Comparison of ENCODE assay signal across 38 cellular contexts in genomic region chr13:67158903-67159302, GRCh38.
"Had no signal": no experiment of that assay in that cellular context is flagged by ENCODE, and none has a peak within 500 bp of the region (broad histone marks: within the 10 kb centered on the region; RNA-seq: fewer than 3 reads in every experiment).

No MANE protein-coding gene starts in this region.

- H3K27ac ChIP-seq: ascending aorta, cardiac muscle cell, VCaP had no signal

- H3K27ac Mint-ChIP-seq: activated B cell treated with CpG ODN at 0.5 μM for 24 hours; activated CD4-positive, alpha-beta memory T cell treated with anti-CD3 and anti-CD28 coated beads for 36 hours; activated CD4-positive, alpha-beta T cell treated with anti-CD3 and anti-CD28 coated beads, Interleukin-2, amount 10 ng/mL, durations not matched to agents 24 days and 14 days; activated CD8-positive, alpha-beta T cell treated with anti-CD3 and anti-CD28 coated beads for 36 hours; activated naive CD4-positive, alpha-beta T cell treated with anti-CD3 and anti-CD28 coated beads for 36 hours; activated naive CD8-positive, alpha-beta T cell; activated naive CD8-positive, alpha-beta T cell treated with anti-CD3 and anti-CD28 coated beads, Interleukin-2, amount 10 ng/mL, durations not matched to agents 7 days and 5 days; activated naive CD8-positive, alpha-beta T cell treated with anti-CD3 and anti-CD28 coated beads, Interleukin-2, amount 50 U/mL, for 24 hours; activated T-cell treated with anti-CD3 and anti-CD28 coated beads, Interleukin-2, amount 50 U/mL, for 72 hours; activated T-helper 1 cell treated with anti-CD3 and anti-CD28 coated beads, Interleukin-12 subunit alpha, Interleukin-12 subunit beta, Interleukin-2, Interleukin-4 antibody, amounts not matched to agents 30 ng/mL and 10 ng/mL and 1 ng/mL, durations not matched to agents 14 hours and 24 hours and 36 hours; activated T-helper 17 cell treated with anti-CD3 and anti-CD28 coated beads, Interleukin-2, amount 50 U/mL, for 72 hours; brain; T-helper 1 cell treated with Interleukin-12 subunit alpha and Interleukin-12 subunit beta and Interleukin-4 antibody, amounts not matched to agents 30 μg/mL and 1 μg/mL, for 36 hours; T-helper 2 cell treated with Interferon-gamma antibody and Interleukin-4, amounts not matched to agents 5 μg/mL and 100 μg/mL, for 36 hours had no signal

- H3K4me1 Mint-ChIP-seq: activated B cell treated with CpG ODN at 0.5 μM for 24 hours; activated CD4-positive, alpha-beta T cell treated with anti-CD3 and anti-CD28 coated beads, Interleukin-2, amount 10 ng/mL, durations not matched to agents 24 days and 14 days; activated naive CD8-positive, alpha-beta T cell treated with anti-CD3 and anti-CD28 coated beads, Interleukin-2, amount 10 ng/mL, durations not matched to agents 7 days and 5 days; activated naive CD8-positive, alpha-beta T cell treated with anti-CD3 and anti-CD28 coated beads, Interleukin-2, amount 50 U/mL, for 24 hours; activated T-helper 17 cell treated with anti-CD3 and anti-CD28 coated beads, Interleukin-2, amount 50 U/mL, for 72 hours; brain; central memory CD8-positive, alpha-beta T cell had no signal

- FAIRE-seq: bronchial epithelial cell, TTC549 had no signal

- H3K27me3 Mint-ChIP-seq: activated B cell treated with CpG ODN at 0.5 μM for 24 hours; activated CD4-positive, alpha-beta T cell treated with anti-CD3 and anti-CD28 coated beads, Interleukin-2, amount 10 ng/mL, durations not matched to agents 24 days and 14 days; activated CD8-positive, alpha-beta T cell treated with anti-CD3 and anti-CD28 coated beads for 36 hours; activated naive CD8-positive, alpha-beta T cell; activated naive CD8-positive, alpha-beta T cell treated with anti-CD3 and anti-CD28 coated beads, Interleukin-2, amount 10 ng/mL, durations not matched to agents 7 days and 5 days; activated naive CD8-positive, alpha-beta T cell treated with anti-CD3 and anti-CD28 coated beads, Interleukin-2, amount 50 U/mL, for 24 hours; activated T-helper 17 cell treated with anti-CD3 and anti-CD28 coated beads, Interleukin-2, amount 50 U/mL, for 72 hours; brain; central memory CD8-positive, alpha-beta T cell had no signal

- DNase-seq: activated B cell treated with CpG ODN at 0.5 μM for 24 hours; activated CD4-positive, alpha-beta memory T cell treated with anti-CD3 and anti-CD28 coated beads for 36 hours; activated CD4-positive, alpha-beta T cell treated with anti-CD3 and anti-CD28 coated beads for 4 hours; activated CD4-positive, alpha-beta T cell treated with anti-CD3 and anti-CD28 coated beads, Interleukin-2, amount 10 ng/mL, durations not matched to agents 24 days and 14 days; activated CD4-positive, alpha-beta T cell treated with anti-CD3 and anti-CD28 coated beads, Interleukin-2, amount 50 U/mL, for 1 hour; activated CD4-positive, alpha-beta T cell treated with anti-CD3 and anti-CD28 coated beads, Interleukin-2, amount 50 U/mL, for 4 hours; activated CD4-positive, CD25-positive, alpha-beta regulatory T cell treated with anti-CD3 and anti-CD28 coated beads, Interleukin-2, amount 50 U/mL, for 72 hours; activated CD8-positive, alpha-beta memory T cell treated with anti-CD3 and anti-CD28 coated beads, Interleukin-2, amount 50 U/mL, for 4 hours; activated CD8-positive, alpha-beta T cell treated with anti-CD3 and anti-CD28 coated beads for 36 hours; activated effector memory CD4-positive, alpha-beta T cell treated with anti-CD3 and anti-CD28 coated beads, Interleukin-2, amount 50 U/mL, for 16 hours; activated gamma-delta T cell treated with Interleukin-2 at 50 U/mL for 16 hours; activated naive CD4-positive, alpha-beta T cell; activated naive CD4-positive, alpha-beta T cell treated with anti-CD3 and anti-CD28 coated beads for 36 hours; activated naive CD4-positive, alpha-beta T cell treated with anti-CD3 and anti-CD28 coated beads, Interleukin-2, amount 50 U/mL, for 16 hours; activated naive CD8-positive, alpha-beta T cell treated with anti-CD3 and anti-CD28 coated beads, Interleukin-2, amount 10 ng/mL, durations not matched to agents 7 days and 5 days; activated naive CD8-positive, alpha-beta T cell treated with anti-CD3 and anti-CD28 coated beads, Interleukin-2, amount 50 U/mL, for 24 hours; activated T-cell treated with anti-CD3 and anti-CD28 coated beads for 4 hours; activated T-cell treated with anti-CD3 and anti-CD28 coated beads, Interleukin-2, amount 50 U/mL, for 1 hour; activated T-cell treated with anti-CD3 and anti-CD28 coated beads, Interleukin-2, amount 50 U/mL, for 4 hours; activated T-cell treated with anti-CD3 and anti-CD28 coated beads, Interleukin-2, amount 50 U/mL, for 72 hours; amygdala; anterior cingulate cortex; caudate nucleus; cerebellar nuclear complex; T-helper 2 cell; T-helper 9 cell had no signal

- H3K9me3 Mint-ChIP-seq: activated CD4-positive, alpha-beta memory T cell treated with anti-CD3 and anti-CD28 coated beads for 36 hours; activated CD4-positive, alpha-beta T cell treated with anti-CD3 and anti-CD28 coated beads, Interleukin-2, amount 10 ng/mL, durations not matched to agents 24 days and 14 days; activated CD8-positive, alpha-beta T cell treated with anti-CD3 and anti-CD28 coated beads for 36 hours; activated naive CD4-positive, alpha-beta T cell treated with anti-CD3 and anti-CD28 coated beads for 36 hours; activated naive CD8-positive, alpha-beta T cell treated with anti-CD3 and anti-CD28 coated beads, Interleukin-2, amount 10 ng/mL, durations not matched to agents 7 days and 5 days; activated naive CD8-positive, alpha-beta T cell treated with anti-CD3 and anti-CD28 coated beads, Interleukin-2, amount 50 U/mL, for 24 hours; activated T-cell treated with anti-CD3 and anti-CD28 coated beads, Interleukin-2, amount 50 U/mL, for 4 hours; activated T-cell treated with anti-CD3 and anti-CD28 coated beads, Interleukin-2, amount 50 U/mL, for 72 hours; activated T-helper 1 cell treated with anti-CD3 and anti-CD28 coated beads, Interleukin-12 subunit alpha, Interleukin-12 subunit beta, Interleukin-2, Interleukin-4 antibody, amounts not matched to agents 30 ng/mL and 10 ng/mL and 1 ng/mL, durations not matched to agents 14 hours and 24 hours and 36 hours; activated T-helper 17 cell treated with anti-CD3 and anti-CD28 coated beads, Interleukin-2, amount 50 U/mL, for 72 hours; T-helper 1 cell treated with Interleukin-12 subunit alpha and Interleukin-12 subunit beta and Interleukin-4 antibody, amounts not matched to agents 30 μg/mL and 1 μg/mL, for 36 hours; T-helper 2 cell treated with Interferon-gamma antibody and Interleukin-4, amounts not matched to agents 5 μg/mL and 100 μg/mL, for 36 hours had no signal

- ATAC-seq: activated CD8-positive, alpha-beta T cell treated with anti-CD3 and anti-CD28 coated beads for 36 hours; activated naive CD8-positive, alpha-beta T cell treated with anti-CD3 and anti-CD28 coated beads, Interleukin-2, amount 50 U/mL, for 24 hours; activated T-cell treated with anti-CD3 and anti-CD28 coated beads, Interleukin-2, amount 50 U/mL, for 4 hours; activated T-cell treated with anti-CD3 and anti-CD28 coated beads, Interleukin-2, amount 50 U/mL, for 72 hours; activated T-helper 17 cell treated with anti-CD3 and anti-CD28 coated beads, Interleukin-2, amount 50 U/mL, for 72 hours had no signal

- H3K36me3 ChIP-seq: ascending aorta, cardiac muscle cell had no signal

- H3K9me3 ChIP-seq: ascending aorta had no signal

- H3K4me3 Mint-ChIP-seq: activated B cell treated with CpG ODN at 0.5 μM for 24 hours; activated CD4-positive, alpha-beta memory T cell treated with anti-CD3 and anti-CD28 coated beads for 36 hours; activated CD4-positive, alpha-beta T cell treated with anti-CD3 and anti-CD28 coated beads, Interleukin-2, amount 10 ng/mL, durations not matched to agents 24 days and 14 days; activated CD8-positive, alpha-beta T cell treated with anti-CD3 and anti-CD28 coated beads for 36 hours; activated naive CD4-positive, alpha-beta T cell treated with anti-CD3 and anti-CD28 coated beads for 36 hours; activated naive CD8-positive, alpha-beta T cell; activated naive CD8-positive, alpha-beta T cell treated with anti-CD3 and anti-CD28 coated beads, Interleukin-2, amount 10 ng/mL, durations not matched to agents 7 days and 5 days; activated naive CD8-positive, alpha-beta T cell treated with anti-CD3 and anti-CD28 coated beads, Interleukin-2, amount 50 U/mL, for 24 hours; activated T-cell treated with anti-CD3 and anti-CD28 coated beads, Interleukin-2, amount 50 U/mL, for 4 hours; activated T-cell treated with anti-CD3 and anti-CD28 coated beads, Interleukin-2, amount 50 U/mL, for 72 hours; activated T-helper 1 cell treated with anti-CD3 and anti-CD28 coated beads, Interleukin-12 subunit alpha, Interleukin-12 subunit beta, Interleukin-2, Interleukin-4 antibody, amounts not matched to agents 30 ng/mL and 10 ng/mL and 1 ng/mL, durations not matched to agents 14 hours and 24 hours and 36 hours; activated T-helper 17 cell treated with anti-CD3 and anti-CD28 coated beads, Interleukin-2, amount 50 U/mL, for 72 hours; brain; central memory CD8-positive, alpha-beta T cell; T-helper 1 cell treated with Interleukin-12 subunit alpha and Interleukin-12 subunit beta and Interleukin-4 antibody, amounts not matched to agents 30 μg/mL and 1 μg/mL, for 36 hours; T-helper 2 cell treated with Interferon-gamma antibody and Interleukin-4, amounts not matched to agents 5 μg/mL and 100 μg/mL, for 36 hours had no signal

- H3K36me3 Mint-ChIP-seq: activated CD4-positive, alpha-beta memory T cell treated with anti-CD3 and anti-CD28 coated beads for 36 hours; activated naive CD8-positive, alpha-beta T cell; activated naive CD8-positive, alpha-beta T cell treated with anti-CD3 and anti-CD28 coated beads, Interleukin-2, amount 10 ng/mL, durations not matched to agents 7 days and 5 days had no signal

- H3K4me1 ChIP-seq: ascending aorta had no signal

- H3K4me3 ChIP-seq: ascending aorta, cardiac muscle cell had no signal

- H3K27me3 ChIP-seq: ascending aorta, cardiac muscle cell had no signal
